Comparison of ENCODE assay signal across 1 cellular context in genomic region chrX:71671043-71671829, GRCh38.
TF ChIP-seq lines count a peak whose summit lies in the region.

No MANE protein-coding gene starts in this region.

TF ChIP-seq in GM12878, 131 proteins besides CTCF, POLR2A, EP300 and RAD21 (continued from another document):
- TF ChIP-seq, protein P1, sequence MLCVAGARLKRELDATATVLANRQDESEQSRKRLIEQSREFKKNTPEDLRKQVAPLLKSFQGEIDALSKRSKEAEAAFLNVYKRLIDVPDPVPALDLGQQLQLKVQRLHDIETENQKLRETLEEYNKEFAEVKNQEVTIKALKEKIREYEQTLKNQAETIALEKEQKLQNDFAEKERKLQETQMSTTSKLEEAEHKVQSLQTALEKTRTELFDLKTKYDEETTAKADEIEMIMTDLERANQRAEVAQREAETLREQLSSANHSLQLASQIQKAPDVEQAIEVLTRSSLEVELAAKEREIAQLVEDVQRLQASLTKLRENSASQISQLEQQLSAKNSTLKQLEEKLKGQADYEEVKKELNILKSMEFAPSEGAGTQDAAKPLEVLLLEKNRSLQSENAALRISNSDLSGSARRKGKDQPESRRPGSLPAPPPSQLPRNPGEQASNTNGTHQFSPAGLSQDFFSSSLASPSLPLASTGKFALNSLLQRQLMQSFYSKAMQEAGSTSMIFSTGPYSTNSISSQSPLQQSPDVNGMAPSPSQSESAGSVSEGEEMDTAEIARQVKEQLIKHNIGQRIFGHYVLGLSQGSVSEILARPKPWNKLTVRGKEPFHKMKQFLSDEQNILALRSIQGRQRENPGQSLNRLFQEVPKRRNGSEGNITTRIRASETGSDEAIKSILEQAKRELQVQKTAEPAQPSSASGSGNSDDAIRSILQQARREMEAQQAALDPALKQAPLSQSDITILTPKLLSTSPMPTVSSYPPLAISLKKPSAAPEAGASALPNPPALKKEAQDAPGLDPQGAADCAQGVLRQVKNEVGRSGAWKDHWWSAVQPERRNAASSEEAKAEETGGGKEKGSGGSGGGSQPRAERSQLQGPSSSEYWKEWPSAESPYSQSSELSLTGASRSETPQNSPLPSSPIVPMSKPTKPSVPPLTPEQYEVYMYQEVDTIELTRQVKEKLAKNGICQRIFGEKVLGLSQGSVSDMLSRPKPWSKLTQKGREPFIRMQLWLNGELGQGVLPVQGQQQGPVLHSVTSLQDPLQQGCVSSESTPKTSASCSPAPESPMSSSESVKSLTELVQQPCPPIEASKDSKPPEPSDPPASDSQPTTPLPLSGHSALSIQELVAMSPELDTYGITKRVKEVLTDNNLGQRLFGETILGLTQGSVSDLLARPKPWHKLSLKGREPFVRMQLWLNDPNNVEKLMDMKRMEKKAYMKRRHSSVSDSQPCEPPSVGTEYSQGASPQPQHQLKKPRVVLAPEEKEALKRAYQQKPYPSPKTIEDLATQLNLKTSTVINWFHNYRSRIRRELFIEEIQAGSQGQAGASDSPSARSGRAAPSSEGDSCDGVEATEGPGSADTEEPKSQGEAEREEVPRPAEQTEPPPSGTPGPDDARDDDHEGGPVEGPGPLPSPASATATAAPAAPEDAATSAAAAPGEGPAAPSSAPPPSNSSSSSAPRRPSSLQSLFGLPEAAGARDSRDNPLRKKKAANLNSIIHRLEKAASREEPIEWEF (IDR thresholded peaks at IDR 0.05; ENCODE audit: insufficient replicate concordance, low read depth, low read length) = no peak
- TF ChIP-seq, protein P2, sequence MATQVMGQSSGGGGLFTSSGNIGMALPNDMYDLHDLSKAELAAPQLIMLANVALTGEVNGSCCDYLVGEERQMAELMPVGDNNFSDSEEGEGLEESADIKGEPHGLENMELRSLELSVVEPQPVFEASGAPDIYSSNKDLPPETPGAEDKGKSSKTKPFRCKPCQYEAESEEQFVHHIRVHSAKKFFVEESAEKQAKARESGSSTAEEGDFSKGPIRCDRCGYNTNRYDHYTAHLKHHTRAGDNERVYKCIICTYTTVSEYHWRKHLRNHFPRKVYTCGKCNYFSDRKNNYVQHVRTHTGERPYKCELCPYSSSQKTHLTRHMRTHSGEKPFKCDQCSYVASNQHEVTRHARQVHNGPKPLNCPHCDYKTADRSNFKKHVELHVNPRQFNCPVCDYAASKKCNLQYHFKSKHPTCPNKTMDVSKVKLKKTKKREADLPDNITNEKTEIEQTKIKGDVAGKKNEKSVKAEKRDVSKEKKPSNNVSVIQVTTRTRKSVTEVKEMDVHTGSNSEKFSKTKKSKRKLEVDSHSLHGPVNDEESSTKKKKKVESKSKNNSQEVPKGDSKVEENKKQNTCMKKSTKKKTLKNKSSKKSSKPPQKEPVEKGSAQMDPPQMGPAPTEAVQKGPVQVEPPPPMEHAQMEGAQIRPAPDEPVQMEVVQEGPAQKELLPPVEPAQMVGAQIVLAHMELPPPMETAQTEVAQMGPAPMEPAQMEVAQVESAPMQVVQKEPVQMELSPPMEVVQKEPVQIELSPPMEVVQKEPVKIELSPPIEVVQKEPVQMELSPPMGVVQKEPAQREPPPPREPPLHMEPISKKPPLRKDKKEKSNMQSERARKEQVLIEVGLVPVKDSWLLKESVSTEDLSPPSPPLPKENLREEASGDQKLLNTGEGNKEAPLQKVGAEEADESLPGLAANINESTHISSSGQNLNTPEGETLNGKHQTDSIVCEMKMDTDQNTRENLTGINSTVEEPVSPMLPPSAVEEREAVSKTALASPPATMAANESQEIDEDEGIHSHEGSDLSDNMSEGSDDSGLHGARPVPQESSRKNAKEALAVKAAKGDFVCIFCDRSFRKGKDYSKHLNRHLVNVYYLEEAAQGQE (IDR thresholded peaks at IDR 0.05; ENCODE audit: low read depth, low read length) = no peak
- TF ChIP-seq IKZF2 (IDR thresholded peaks at IDR 0.05) = no peak
- TF ChIP-seq TCF12 (IDR thresholded peaks at IDR 0.05; ENCODE audit: low read depth, low read length) = no peak
- TF ChIP-seq RFX5 (IDR thresholded peaks at IDR 0.05; ENCODE audit: low read depth, low read length) = no peak
- TF ChIP-seq, protein P3, sequence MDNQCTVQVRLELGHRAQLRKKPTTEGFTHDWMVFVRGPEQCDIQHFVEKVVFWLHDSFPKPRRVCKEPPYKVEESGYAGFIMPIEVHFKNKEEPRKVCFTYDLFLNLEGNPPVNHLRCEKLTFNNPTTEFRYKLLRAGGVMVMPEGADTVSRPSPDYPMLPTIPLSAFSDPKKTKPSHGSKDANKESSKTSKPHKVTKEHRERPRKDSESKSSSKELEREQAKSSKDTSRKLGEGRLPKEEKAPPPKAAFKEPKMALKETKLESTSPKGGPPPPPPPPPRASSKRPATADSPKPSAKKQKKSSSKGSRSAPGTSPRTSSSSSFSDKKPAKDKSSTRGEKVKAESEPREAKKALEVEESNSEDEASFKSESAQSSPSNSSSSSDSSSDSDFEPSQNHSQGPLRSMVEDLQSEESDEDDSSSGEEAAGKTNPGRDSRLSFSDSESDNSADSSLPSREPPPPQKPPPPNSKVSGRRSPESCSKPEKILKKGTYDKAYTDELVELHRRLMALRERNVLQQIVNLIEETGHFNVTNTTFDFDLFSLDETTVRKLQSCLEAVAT (IDR thresholded peaks at IDR 0.05) = no peak
- TF ChIP-seq RAD51 (IDR thresholded peaks at IDR 0.05) = no peak
- TF ChIP-seq ZNF592 (IDR thresholded peaks at IDR 0.05) = no peak
- TF ChIP-seq ESRRA (IDR thresholded peaks at IDR 0.05; ENCODE audit: low read length) = no peak
- TF ChIP-seq, protein P4, sequence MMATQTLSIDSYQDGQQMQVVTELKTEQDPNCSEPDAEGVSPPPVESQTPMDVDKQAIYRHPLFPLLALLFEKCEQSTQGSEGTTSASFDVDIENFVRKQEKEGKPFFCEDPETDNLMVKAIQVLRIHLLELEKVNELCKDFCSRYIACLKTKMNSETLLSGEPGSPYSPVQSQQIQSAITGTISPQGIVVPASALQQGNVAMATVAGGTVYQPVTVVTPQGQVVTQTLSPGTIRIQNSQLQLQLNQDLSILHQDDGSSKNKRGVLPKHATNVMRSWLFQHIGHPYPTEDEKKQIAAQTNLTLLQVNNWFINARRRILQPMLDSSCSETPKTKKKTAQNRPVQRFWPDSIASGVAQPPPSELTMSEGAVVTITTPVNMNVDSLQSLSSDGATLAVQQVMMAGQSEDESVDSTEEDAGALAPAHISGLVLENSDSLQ (IDR thresholded peaks at IDR 0.05) = no peak
- no peak for TF ChIP-seq SP1 (IDR thresholded peaks at IDR 0.05; ENCODE audit: low read depth, low read length)
- no peak for TF ChIP-seq ATF7 (IDR thresholded peaks at IDR 0.05; ENCODE audit: low read depth)
- no peak for TF ChIP-seq E2F4 (IDR thresholded peaks at IDR 0.05; ENCODE audit: low read depth, low read length)
- TF ChIP-seq NRF1 (conservative IDR thresholded peaks at IDR 0.05; ENCODE audit: low read depth, low read length) = no peak
- no peak for TF ChIP-seq FOXK2 (IDR thresholded peaks at IDR 0.05)
- TF ChIP-seq STAT1 (conservative IDR thresholded peaks at IDR 0.05) = no peak
- no peak for TF ChIP-seq MTA3 (IDR thresholded peaks at IDR 0.05; ENCODE audit: borderline replicate concordance, low read length)
